8 cellular contexts compared by ENCODE assay signal in the genomic region with DNA sequence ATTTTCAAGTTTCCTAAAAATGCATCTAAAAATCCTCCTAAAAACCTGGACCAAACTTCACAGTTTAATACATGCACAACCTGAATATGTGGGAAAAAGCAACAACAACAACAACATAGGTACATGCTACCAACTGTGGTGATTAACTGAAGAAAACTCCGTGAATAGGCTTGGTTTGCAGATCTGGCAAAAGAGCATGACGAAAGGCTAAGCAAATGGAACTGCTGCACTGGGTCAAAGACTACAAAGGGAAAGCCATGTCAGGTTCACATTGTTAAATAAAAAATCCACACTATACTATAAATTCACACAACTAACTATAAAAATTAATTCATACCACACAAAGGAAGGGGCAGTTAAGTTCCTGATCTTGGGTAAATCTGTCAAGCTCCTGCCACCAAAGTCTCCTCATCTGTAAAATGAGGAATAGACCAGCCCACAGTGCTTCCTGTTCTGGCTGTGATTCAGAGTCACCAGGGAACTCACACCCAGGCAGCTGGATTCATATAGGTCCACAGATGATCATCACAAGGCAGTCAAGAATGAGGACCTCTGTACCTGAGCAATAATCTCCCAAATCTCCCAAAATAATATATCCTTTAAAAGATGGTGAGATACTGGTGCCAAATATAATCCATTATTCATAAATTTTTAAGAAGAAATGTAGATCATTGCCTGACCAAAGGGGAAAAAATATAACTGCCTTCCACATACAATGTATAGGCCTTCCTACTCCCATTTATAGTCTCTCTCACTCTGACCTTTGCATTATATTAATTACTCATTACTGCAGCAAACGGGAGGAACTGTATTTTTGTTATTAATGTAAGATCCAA. TPM values are rescaled to one million over a fixed set of nuclear protein-coding genes. Genes with fewer than 3 reads are reported as not detected.
DNase-seq lines count a peak whose midpoint lies in the region; ATAC-seq and TF ChIP-seq lines count a peak whose summit lies in the region.

No MANE protein-coding gene starts in this region.

- no peaks in the 10 kb centered on the region for H3K36me3 Mint-ChIP-seq in naive thymus-derived CD8-positive, alpha-beta T cell

- no peak overlapping the region for H3K4me3 Mint-ChIP-seq in naive thymus-derived CD8-positive, alpha-beta T cell

- 23 to 27% methylated on average over 3 of the region's 3 CpGs for WGBS in GM23248 (ENCODE audit: low coverage in 1 of 2, low lambda C conversion rate in 2 of 2, missing lambda C conversion rate in 2 of 2), 2 experiments
- WGBS in esophagus squamous epithelium, 2 donors, result 40 to 61% methylated on average over 3 of the region's 3 CpGs

- H3K9me3 Mint-ChIP-seq in naive thymus-derived CD8-positive, alpha-beta T cell, result no peaks in the 10 kb centered on the region

- intact Hi-C loops in PC-9 (cut with micrococcal nuclease; ENCODE audit: unreplicated experiment), result no loop called here
- intact Hi-C loops in esophagus squamous epithelium (cut with DNase I), result no loop called here

- in situ Hi-C loops in GM23248 (cut with MboI), result no loop called here

- H3K79me2 ChIP-seq in GM23248 (ENCODE audit: insufficient read depth) (peaks cover 96% of the 10 kb centered on the region), PC-9 (ENCODE audit: low read depth) (peaks cover 98% of the 10 kb centered on the region)

- no peak overlapping the region for H2AFZ ChIP-seq in GM23248
- no peak overlapping the region for H2AFZ ChIP-seq in PC-9

- CTCF ChIA-PET in PC-9 (lab: Charles Lee), result interaction anchor here (0.6 kb wide), 1 partner anchor 79 kb away, joined by 8 read pairs; no protein-coding TSS in a partner anchor

- TF ChIP-seq CTCF in PC-9 (conservative IDR thresholded peaks at IDR 0.05) (no peak), esophagus squamous epithelium (IDR thresholded peaks at IDR 0.05) (no peak)

- H3K27ac ChIP-seq in GM23248, result peak overlapping the region; percentile 90
- peak overlapping the region; percentile 90 for H3K27ac ChIP-seq in PC-9
- H3K27ac ChIP-seq in esophagus squamous epithelium, result peak overlapping the region; percentile 46 to 83 (median 77)
- H3K27ac ChIP-seq in rectal smooth muscle tissue (ENCODE audit: low read depth, low read length), result peak overlapping the region; percentile 55

- no peak for TF ChIP-seq POLR2A in esophagus squamous epithelium (IDR thresholded peaks at IDR 0.05)

- H3K9ac ChIP-seq in GM23248, result peak overlapping the region; percentile 74
- H3K9ac ChIP-seq in rectal smooth muscle tissue (ENCODE audit: low read length), result no peak overlapping the region

- H3K4me1 Mint-ChIP-seq in naive thymus-derived CD8-positive, alpha-beta T cell, result peaks cover 7 to 40% (median 18%) of the 10 kb centered on the region in 4 donors

- POLR2A ChIA-PET in PC-9 (lab: Charles Lee; ENCODE audit: unreplicated experiment), result no interaction called here
- POLR2A ChIA-PET in naive thymus-derived CD8-positive, alpha-beta T cell (lab: Charles Lee), result interaction anchor here (0.6 to 1.1 kb wide), 2 partner anchors 33 to 50 kb away, joined by 3 read pairs; no protein-coding TSS in a partner anchor

- no TSS peak for BruUV-seq in PC-9 (replicated peaks; lab: Mats Ljungman, UMichigan)

- H4K20me1 ChIP-seq in GM23248 (ENCODE audit: insufficient read depth) (no peaks in the 10 kb centered on the region), PC-9 (ENCODE audit: insufficient read depth) (no peaks in the 10 kb centered on the region)

- H3K4me2 ChIP-seq in GM23248 (ENCODE audit: unreplicated experiment) (peak overlapping the region; percentile 70), PC-9 (peak overlapping the region; percentile 69)

- no peak for ATAC-seq in naive thymus-derived CD8-positive, alpha-beta T cell
- no peak for ATAC-seq in GM18520 (IDR thresholded peaks at IDR 0.05; ENCODE audit: unreplicated experiment)

- peaks cover 88% of the 10 kb centered on the region for H3F3A ChIP-seq in GM23248 (ENCODE audit: insufficient read depth)
- H3F3A ChIP-seq in PC-9 (ENCODE audit: insufficient read depth, low read depth), result peaks cover 41% of the 10 kb centered on the region

- H3K27me3 ChIP-seq in GM23248 (replicated peaks; ENCODE audit: insufficient read depth) (no peaks in the 10 kb centered on the region), PC-9 (ENCODE audit: insufficient read depth, low read depth) (no peaks in the 10 kb centered on the region), esophagus squamous epithelium (no peaks in the 10 kb centered on the region), rectal smooth muscle tissue (ENCODE audit: control insufficient read depth, insufficient read depth, low read length) (no peaks in the 10 kb centered on the region)

- H3K27ac Mint-ChIP-seq in naive thymus-derived CD8-positive, alpha-beta T cell, result peak overlapping the region in 3 of 10 donors; percentile 9 to 45 (median 34)

- peaks cover 84% of the 10 kb centered on the region for H3K4me1 ChIP-seq in GM23248 (ENCODE audit: insufficient read depth)
- H3K4me1 ChIP-seq in PC-9 (replicated peaks; ENCODE audit: insufficient read depth), result peaks cover 69% of the 10 kb centered on the region
- H3K4me1 ChIP-seq in esophagus squamous epithelium, result peaks cover 22 to 96% (median 62%) of the 10 kb centered on the region in 3 donors
- peaks cover 55% of the 10 kb centered on the region for H3K4me1 ChIP-seq in rectal smooth muscle tissue (ENCODE audit: control insufficient read depth, insufficient read depth, low read length)

- H3K36me3 ChIP-seq in GM23248 (ENCODE audit: low read depth) (peaks cover 10% of the 10 kb centered on the region; the same call in 1 of the 2 replicates), PC-9 (ENCODE audit: low read depth) (no peaks in the 10 kb centered on the region), esophagus squamous epithelium (no peaks in the 10 kb centered on the region), rectal smooth muscle tissue (ENCODE audit: control insufficient read depth, insufficient read depth, low read length) (no peaks in the 10 kb centered on the region)

- H3K9me3 ChIP-seq in GM23248 (ENCODE audit: low read depth) (no peaks in the 10 kb centered on the region), PC-9 (ENCODE audit: insufficient read depth, low read depth) (no peaks in the 10 kb centered on the region), esophagus squamous epithelium (no peaks in the 10 kb centered on the region)

- H3K9me2 ChIP-seq in GM23248 (ENCODE audit: insufficient read depth) (no peaks in the 10 kb centered on the region), PC-9 (ENCODE audit: insufficient read depth) (no peaks in the 10 kb centered on the region)

- no peaks in the 10 kb centered on the region for H3K27me3 Mint-ChIP-seq in naive thymus-derived CD8-positive, alpha-beta T cell

- DNase-seq in GM23248 (peak; percentile 68), PC-9 (peak in 1 of 2 experiments; percentile 63), esophagus squamous epithelium (lab: John Stamatoyannopoulos, UW) (no peak), NCI-H1417 (lab: John Stamatoyannopoulos, UW) (no peak), NCI-H128 (lab: John Stamatoyannopoulos, UW; ENCODE audit: unreplicated experiment) (no peak)
- no peak for DNase-seq in naive thymus-derived CD8-positive, alpha-beta T cell

- H3K4me3 ChIP-seq in GM23248, result peak overlapping the region; percentile 54
- H3K4me3 ChIP-seq in PC-9, result no peak overlapping the region
- no peak overlapping the region for H3K4me3 ChIP-seq in esophagus squamous epithelium
- no peak overlapping the region for H3K4me3 ChIP-seq in rectal smooth muscle tissue (ENCODE audit: low read length)

RNA-seq across cellular contexts. Expression of a gene that starts 7.0 kb away (rescaled TPM):
- 170 and 172 TPM in 2 replicates for total RNA-seq in GM23248 (2014; rRNA removed; shearing (Covaris generic))
- polyA plus RNA-seq in GM23248 (2016; fragmentation: Nextera tagmentation; extraction: Ambion mirVana), result 401 and 403 TPM in 2 replicates
- 122 and 139 TPM in 2 replicates for total RNA-seq in PC-9 (2021)
- total RNA-seq in esophagus squamous epithelium, result 100 to 1,000 TPM in 3 of 4 donors, 10 to 100 TPM in 1; 67.2 to 142 (median 114) TPM
- 10 to 100 TPM in 1 of 2 experiments, 1 to 10 TPM in 1; 5.5 to 10.3 TPM for total RNA-seq in naive thymus-derived CD8-positive, alpha-beta T cell
- polyA plus RNA-seq in naive thymus-derived CD8-positive, alpha-beta T cell, result 10 to 100 TPM in 1 of 3 donors, 1 to 10 TPM in 2; 5.0 to 13.1 (median 6.5) TPM

Comparison
In these comparisons a context has a peak if more than half of its experiments do, and no peak if none do; other contexts are left out.
1. RNA of a gene that starts 7.0 kb away (total RNA-seq): 170 to 172 TPM in GM23248, 122 to 139 TPM in PC-9 and 67.2 to 142 TPM in esophagus squamous epithelium; 5.5 to 10.3 TPM in naive thymus-derived CD8-positive, alpha-beta T cell; every median in the first group is over 4 times any median in the second.
2. Peak in every context shown above with its lines, with median percentiles within 50 percentile points of each other: H3K27ac ChIP-seq.